ENCODE assay signal across 23 cellular contexts in genomic region chr9:129327552-129328283, GRCh38.
DNase-seq lines count a peak whose midpoint lies in the region; ATAC-seq, FAIRE-seq and TF ChIP-seq lines count a peak whose summit lies in the region.
"Had no signal": no experiment of that assay in that cellular context is flagged by ENCODE, and none has a peak within 500 bp of the region (broad histone marks: within the 10 kb centered on the region; RNA-seq: fewer than 3 reads in every experiment).

No MANE protein-coding gene starts in this region.

- H3K9ac ChIP-seq in KMS-11: peak overlapping the region; percentile 21; the same call in 1 of the 2 replicates

- no peaks in the 10 kb centered on the region for H3K79me2 ChIP-seq in KMS-11 (ENCODE audit: insufficient read depth, low read depth)

- WGBS in A549 (ENCODE audit: missing lambda C conversion rate): 54% methylated on average over 9 of the region's 9 CpGs
- WGBS in testis, 2 donors: 81 to 84% methylated on average over 8 to 9 of the region's 9 CpGs

- no peak for TF ChIP-seq CTCF in A549 (IDR thresholded peaks at IDR 0.05)
- TF ChIP-seq CTCF in KMS-11 (conservative IDR thresholded peaks at IDR 0.05; ENCODE audit: low read depth, low read length): no peak
- no peak for TF ChIP-seq CTCF in osteocyte (IDR thresholded peaks at IDR 0.05)
- TF ChIP-seq CTCF in testis (IDR thresholded peaks at IDR 0.05): no peak

- H3K36me3 ChIP-seq in KMS-11 (ENCODE audit: insufficient read depth): no peaks in the 10 kb centered on the region
- H3K36me3 ChIP-seq in testis (ENCODE audit: low read depth, missing control alignments): no peaks in the 10 kb centered on the region
- H3K36me3 ChIP-seq: left lung, prostate gland, SJSA1 had no signal

- H3K27ac ChIP-seq in A549 (peak overlapping the region; percentile 46 to 85), KMS-11 (peak overlapping the region; percentile 79), testis (peak overlapping the region in 1 of 2 donors; percentile 71)
- H3K27ac ChIP-seq: prostate gland, SJSA1 had no signal

- H2AFZ ChIP-seq in KMS-11 (ENCODE audit: low read depth): peak overlapping the region; percentile 20; the same call in 1 of the 2 replicates

- TF ChIP-seq POLR2A in A549 (IDR thresholded peaks at IDR 0.05; ENCODE audit: low read length) (no peak), testis (IDR thresholded peaks at IDR 0.05) (no peak)

- no peak for TF ChIP-seq RAD21 in A549 (conservative IDR thresholded peaks at IDR 0.05 in 1 of 2, IDR thresholded peaks at IDR 0.05 in 1 of 2)

- intact Hi-C loops in dendritic cell treated with granulocyte-macrophage colony-stimulating factor and Interleukin-4, amounts not matched to agents 40 ng/mL and 50 ng/mL, for 4 days (cut with micrococcal nuclease): no loop called here
- intact Hi-C loops in activated CD4-positive, alpha-beta T cell treated with anti-CD3 and anti-CD28 coated beads for 36 hours (cut with DNase I, micrococcal nuclease): loop anchor here in 1 of 2 experiments (10.0 kb wide), 1 partner anchor 153 kb away; the partner anchor contains the start of gene IER5L
- intact Hi-C loops in testis (cut with DNase I; ENCODE audit: low total_unique reads): no loop called here

- H3K9me3 Mint-ChIP-seq in dendritic cell treated with granulocyte-macrophage colony-stimulating factor and Interleukin-4, amounts not matched to agents 40 ng/mL and 50 ng/mL, for 4 days: peaks cover 12% of the 10 kb centered on the region
- H3K9me3 Mint-ChIP-seq in osteocyte (ENCODE audit: unreplicated experiment): peaks cover 12% of the 10 kb centered on the region
- H3K9me3 Mint-ChIP-seq in activated CD4-positive, alpha-beta T cell treated with anti-CD3 and anti-CD28 coated beads for 36 hours (ENCODE audit: low read depth): peaks cover 8% of the 10 kb centered on the region

- H3K27me3 Mint-ChIP-seq in dendritic cell treated with granulocyte-macrophage colony-stimulating factor and Interleukin-4, amounts not matched to agents 40 ng/mL and 50 ng/mL, for 4 days: no peaks in the 10 kb centered on the region
- no peaks in the 10 kb centered on the region for H3K27me3 Mint-ChIP-seq in osteocyte (ENCODE audit: unreplicated experiment)
- no peaks in the 10 kb centered on the region for H3K27me3 Mint-ChIP-seq in activated CD4-positive, alpha-beta T cell treated with anti-CD3 and anti-CD28 coated beads for 36 hours

- DNase-seq in A549 (ENCODE audit: low read depth in 1 of 2, low spot score in 1 of 2) (no peak), osteocyte (ENCODE audit: extremely low spot score, unreplicated experiment) (no peak), DMS53 (lab: John Stamatoyannopoulos, UW) (no peak), testis (no peak)
- DNase-seq in activated CD4-positive, alpha-beta T cell treated with anti-CD3 and anti-CD28 coated beads for 36 hours: no peak
- DNase-seq: activated CD4-positive, alpha-beta T cell treated with anti-CD3 and anti-CD28 coated beads for 48 hours; activated naive CD4-positive, alpha-beta T cell treated with anti-CD3 and anti-CD28 coated beads, Interleukin-2, amount 50 U/mL, for 16 hours; dermis blood vessel endothelial cell; GDM1; left lung; MM.1S; naive B cell; NCI-H187 treated with DMSO at 0.1 percent for 48 hours; NCI-H510A treated with DMSO at 0.1 percent for 48 hours; stimulated activated CD4-positive, alpha-beta T cell treated with anti-CD3 and anti-CD28 coated beads, Interleukin-15, amount 100 ng/mL, for 24 hours; T1000 had no signal

- peaks cover 7% of the 10 kb centered on the region for H3K36me3 Mint-ChIP-seq in dendritic cell treated with granulocyte-macrophage colony-stimulating factor and Interleukin-4, amounts not matched to agents 40 ng/mL and 50 ng/mL, for 4 days (ENCODE audit: low read depth)
- H3K36me3 Mint-ChIP-seq in osteocyte (ENCODE audit: unreplicated experiment): no peaks in the 10 kb centered on the region
- no peaks in the 10 kb centered on the region for H3K36me3 Mint-ChIP-seq in activated CD4-positive, alpha-beta T cell treated with anti-CD3 and anti-CD28 coated beads for 36 hours (ENCODE audit: low read depth)

- H3K4me3 ChIP-seq in A549 (no peak overlapping the region), KMS-11 (IDR thresholded peaks at IDR 0.05; ENCODE audit: insufficient read depth, low read depth, low read length) (no peak overlapping the region), testis (no peak overlapping the region)
- H3K4me3 ChIP-seq: GM12878, left lung, prostate gland, SJSA1 had no signal

- no peak for TF ChIP-seq EP300 in A549 (IDR thresholded peaks at IDR 0.05)

- H3K27me3 ChIP-seq in KMS-11 (ENCODE audit: insufficient read depth, low read depth): no peaks in the 10 kb centered on the region
- no peaks in the 10 kb centered on the region for H3K27me3 ChIP-seq in testis
- H3K27me3 ChIP-seq: left lung, SJSA1 had no signal

- no peak overlapping the region for H3K4me3 Mint-ChIP-seq in dendritic cell treated with granulocyte-macrophage colony-stimulating factor and Interleukin-4, amounts not matched to agents 40 ng/mL and 50 ng/mL, for 4 days
- no peak overlapping the region for H3K4me3 Mint-ChIP-seq in osteocyte (ENCODE audit: unreplicated experiment)
- H3K4me3 Mint-ChIP-seq in activated CD4-positive, alpha-beta T cell treated with anti-CD3 and anti-CD28 coated beads for 36 hours: no peak overlapping the region

- H3K4me2 ChIP-seq in A549: peak overlapping the region; percentile 33
- peak overlapping the region; percentile 70 for H3K4me2 ChIP-seq in KMS-11

- POLR2A ChIA-PET in A549 (lab: Yijun Ruan, JAX): no interaction called here
- POLR2A ChIA-PET in activated CD4-positive, alpha-beta T cell treated with anti-CD3 and anti-CD28 coated beads for 36 hours (lab: Charles Lee): no interaction called here

- peaks cover 44% of the 10 kb centered on the region for H3K4me1 Mint-ChIP-seq in dendritic cell treated with granulocyte-macrophage colony-stimulating factor and Interleukin-4, amounts not matched to agents 40 ng/mL and 50 ng/mL, for 4 days (ENCODE audit: low read depth)
- peaks cover 48% of the 10 kb centered on the region for H3K4me1 Mint-ChIP-seq in osteocyte (ENCODE audit: unreplicated experiment)
- H3K4me1 Mint-ChIP-seq in activated CD4-positive, alpha-beta T cell treated with anti-CD3 and anti-CD28 coated beads for 36 hours: peaks cover 24% of the 10 kb centered on the region

- ATAC-seq in A549 (peak in 1 of 2 experiments; percentile 35; a peak in 3 of 6 replicates), GM19351 (IDR thresholded peaks at IDR 0.05; ENCODE audit: unreplicated experiment) (no peak)
- ATAC-seq in activated CD4-positive, alpha-beta T cell treated with anti-CD3 and anti-CD28 coated beads for 36 hours: no peak
- ATAC-seq: GM12878, left lung had no signal

- CTCF ChIA-PET in A549 (lab: Yijun Ruan, JAX): interaction anchor here (0.6 kb wide), 1 partner anchor 161 kb away, joined by 3 read pairs; no protein-coding TSS in a partner anchor
- CTCF ChIA-PET in activated CD4-positive, alpha-beta T cell treated with anti-CD3 and anti-CD28 coated beads for 36 hours (lab: Charles Lee): no interaction called here

- H3K27ac Mint-ChIP-seq in dendritic cell treated with granulocyte-macrophage colony-stimulating factor and Interleukin-4, amounts not matched to agents 40 ng/mL and 50 ng/mL, for 4 days: peak overlapping the region; percentile 55
- peak overlapping the region; percentile 77 for H3K27ac Mint-ChIP-seq in osteocyte (ENCODE audit: unreplicated experiment)
- no peak overlapping the region for H3K27ac Mint-ChIP-seq in activated CD4-positive, alpha-beta T cell treated with anti-CD3 and anti-CD28 coated beads for 36 hours

- H3K9me3 ChIP-seq in A549: peaks cover 16% of the 10 kb centered on the region
- no peaks in the 10 kb centered on the region for H3K9me3 ChIP-seq in testis
- H3K9me3 ChIP-seq: prostate gland had no signal

- H4K20me1 ChIP-seq in KMS-11 (ENCODE audit: insufficient read depth): no peaks in the 10 kb centered on the region

- peaks cover 41% of the 10 kb centered on the region for H3K4me1 ChIP-seq in A549
- peaks cover 48% of the 10 kb centered on the region for H3K4me1 ChIP-seq in KMS-11 (ENCODE audit: low read depth, poor library complexity, severe bottlenecking)
- peaks cover 31% of the 10 kb centered on the region for H3K4me1 ChIP-seq in testis
- H3K4me1 ChIP-seq: prostate gland, SJSA1 had no signal

- FAIRE-seq in A549 (lab: Jason Lieb, UNC): no peak
- FAIRE-seq: frontal cortex, GM12878 had no signal

TF ChIP-seq in A549, 52 proteins besides CTCF, POLR2A, EP300 and RAD21:
- no peak for TF ChIP-seq PHF8 (IDR thresholded peaks at IDR 0.05; ENCODE audit: borderline replicate concordance, low read depth)
- TF ChIP-seq CHD4 (IDR thresholded peaks at IDR 0.05; ENCODE audit: borderline replicate concordance): no peak
- no peak for TF ChIP-seq RNF2 (IDR thresholded peaks at IDR 0.05; ENCODE audit: borderline replicate concordance, low read depth)
- TF ChIP-seq POLR2AphosphoS2 (conservative IDR thresholded peaks at IDR 0.05; ENCODE audit: low read length): no peak
- TF ChIP-seq HOXB5 (CRISPR knock-in tag; IDR thresholded peaks at IDR 0.05): no peak
- TF ChIP-seq, protein P1, sequence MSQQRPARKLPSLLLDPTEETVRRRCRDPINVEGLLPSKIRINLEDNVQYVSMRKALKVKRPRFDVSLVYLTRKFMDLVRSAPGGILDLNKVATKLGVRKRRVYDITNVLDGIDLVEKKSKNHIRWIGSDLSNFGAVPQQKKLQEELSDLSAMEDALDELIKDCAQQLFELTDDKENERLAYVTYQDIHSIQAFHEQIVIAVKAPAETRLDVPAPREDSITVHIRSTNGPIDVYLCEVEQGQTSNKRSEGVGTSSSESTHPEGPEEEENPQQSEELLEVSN (IDR thresholded peaks at IDR 0.05; ENCODE audit: borderline replicate concordance, low read depth): no peak
- TF ChIP-seq BCL3 (IDR thresholded peaks at IDR 0.05): no peak
- no peak for TF ChIP-seq BHLHE40 (IDR thresholded peaks at IDR 0.05; ENCODE audit: low read depth, low read length)
